In the genomic region with DNA sequence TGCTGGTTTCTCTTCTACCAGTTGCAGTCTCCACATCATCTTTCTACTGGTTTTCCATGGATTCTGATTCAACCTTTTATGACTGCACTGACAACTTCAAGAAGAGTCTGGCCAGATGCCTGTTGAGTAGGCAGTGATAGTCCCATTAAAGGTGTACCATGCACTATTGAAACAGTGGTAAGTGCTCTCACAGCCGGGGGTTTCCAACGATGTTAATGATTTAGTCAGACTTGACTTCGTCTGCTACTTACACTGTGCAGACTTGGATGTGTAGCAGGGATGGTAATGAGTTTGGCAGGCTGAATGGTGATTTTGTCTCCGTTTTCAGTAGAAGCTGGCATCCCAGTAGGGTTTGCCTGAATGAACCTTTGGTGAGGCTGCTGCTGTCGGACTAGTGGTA, we compare ENCODE assay signal across 19 cellular contexts.
DNase-seq lines count a peak whose midpoint lies in the region; ATAC-seq, FAIRE-seq and TF ChIP-seq lines count a peak whose summit lies in the region.
"Had no signal": no experiment of that assay in that cellular context is flagged by ENCODE, and none has a peak within 500 bp of the region (broad histone marks: within the 10 kb centered on the region; RNA-seq: fewer than 3 reads in every experiment).

No MANE protein-coding gene starts in this region.

- no peak overlapping the region for H3K4me3 ChIP-seq in OCI-LY3 (ENCODE audit: low read length)
- H3K4me3 ChIP-seq: GM23338 had no signal

- no peak overlapping the region for H2AFZ ChIP-seq in OCI-LY3 (ENCODE audit: low read depth, low read length)
- H2AFZ ChIP-seq: GM23338 had no signal

- peak overlapping the region; percentile 30; the same call in 1 of the 2 replicates for H3K4me2 ChIP-seq in OCI-LY3 (ENCODE audit: low read length)
- H3K4me2 ChIP-seq: GM23338 had no signal

- no peak for DNase-seq in D721Med (ENCODE audit: insufficient read length, low spot score)
- DNase-seq: ACHN; BE2C; C1 segment of cervical spinal cord; CD4-positive, CD25-positive, alpha-beta regulatory T cell; CD8-positive, alpha-beta memory T cell; COR-L47; HCEC 1CT; Karpas-422; KBM-7 had no signal

- no peaks in the 10 kb centered on the region for H3K9me3 ChIP-seq in OCI-LY3 (ENCODE audit: insufficient read depth, low read length)
- H3K9me3 ChIP-seq: BE2C had no signal

- TF ChIP-seq CTCF in D721Med (IDR thresholded peaks at IDR 0.05; ENCODE audit: insufficient read depth, missing control alignments) = no peak
- TF ChIP-seq CTCF in OCI-LY3 (IDR thresholded peaks at IDR 0.05; ENCODE audit: low read depth, low read length) = no peak

- peak; percentile 35 for FAIRE-seq in D721Med (lab: Jason Lieb, UNC)
- FAIRE-seq: G401.6, H54, HepG2 had no signal

- no peaks in the 10 kb centered on the region for H3K36me3 ChIP-seq in OCI-LY3 (replicated peaks; ENCODE audit: low read depth, low read length)
- H3K36me3 ChIP-seq: BE2C had no signal

- H3K4me1 ChIP-seq in OCI-LY3 (ENCODE audit: low read length) = peaks cover 8% of the 10 kb centered on the region
- H3K4me1 ChIP-seq: BE2C had no signal

- H3K27ac ChIP-seq in OCI-LY3 (ENCODE audit: low read length) = no peak overlapping the region

- H3K27me3 ChIP-seq in OCI-LY3 (ENCODE audit: low read depth, low read length) = no peaks in the 10 kb centered on the region
- H3K27me3 ChIP-seq: BE2C had no signal

- H3K79me2 ChIP-seq in OCI-LY3 (ENCODE audit: low read length) = no peaks in the 10 kb centered on the region

- no peaks in the 10 kb centered on the region for H4K20me1 ChIP-seq in OCI-LY3 (ENCODE audit: insufficient read depth, low read length)

- H3K9ac ChIP-seq in OCI-LY3 (ENCODE audit: low read length) = no peak overlapping the region

- ATAC-seq in GM18873 (IDR thresholded peaks at IDR 0.05; ENCODE audit: low FRiP score, unreplicated experiment) = peak; percentile 50
- ATAC-seq in HG03520 (IDR thresholded peaks at IDR 0.05; ENCODE audit: unreplicated experiment) = no peak
- no peak for ATAC-seq in GM19455 (IDR thresholded peaks at IDR 0.05; ENCODE audit: unreplicated experiment)
- ATAC-seq in HG03469 (IDR thresholded peaks at IDR 0.05; ENCODE audit: unreplicated experiment) = no peak
- ATAC-seq: GM23338, HepG2 had no signal
